Comparison of ENCODE assay signal across 1 cellular context in the genomic region with DNA sequence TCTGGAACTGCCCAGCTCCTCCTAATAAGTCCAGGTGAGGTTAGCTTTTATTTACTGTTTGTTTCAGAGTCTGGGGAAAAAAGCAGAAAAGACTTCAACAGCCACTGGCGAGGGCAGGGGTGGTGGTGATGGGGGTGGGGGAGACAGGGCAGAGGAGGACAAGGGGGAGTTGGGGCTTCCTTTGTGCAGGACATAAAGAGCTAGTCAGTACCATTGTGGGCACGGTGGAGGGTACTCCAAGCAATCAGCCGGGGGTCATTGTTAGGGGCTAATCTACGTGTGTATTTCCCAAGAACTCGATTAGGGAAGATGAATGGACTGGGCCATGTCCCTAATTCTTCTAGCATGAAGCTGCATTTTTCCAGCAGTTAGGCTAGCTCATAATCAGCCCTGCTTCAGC.
TF ChIP-seq lines count a peak whose summit lies in the region.

No MANE protein-coding gene starts in this region.

TF ChIP-seq in WTC11, 78 proteins besides CTCF, POLR2A, EP300 and RAD21 (continued from another document):
- TF ChIP-seq, protein P1, sequence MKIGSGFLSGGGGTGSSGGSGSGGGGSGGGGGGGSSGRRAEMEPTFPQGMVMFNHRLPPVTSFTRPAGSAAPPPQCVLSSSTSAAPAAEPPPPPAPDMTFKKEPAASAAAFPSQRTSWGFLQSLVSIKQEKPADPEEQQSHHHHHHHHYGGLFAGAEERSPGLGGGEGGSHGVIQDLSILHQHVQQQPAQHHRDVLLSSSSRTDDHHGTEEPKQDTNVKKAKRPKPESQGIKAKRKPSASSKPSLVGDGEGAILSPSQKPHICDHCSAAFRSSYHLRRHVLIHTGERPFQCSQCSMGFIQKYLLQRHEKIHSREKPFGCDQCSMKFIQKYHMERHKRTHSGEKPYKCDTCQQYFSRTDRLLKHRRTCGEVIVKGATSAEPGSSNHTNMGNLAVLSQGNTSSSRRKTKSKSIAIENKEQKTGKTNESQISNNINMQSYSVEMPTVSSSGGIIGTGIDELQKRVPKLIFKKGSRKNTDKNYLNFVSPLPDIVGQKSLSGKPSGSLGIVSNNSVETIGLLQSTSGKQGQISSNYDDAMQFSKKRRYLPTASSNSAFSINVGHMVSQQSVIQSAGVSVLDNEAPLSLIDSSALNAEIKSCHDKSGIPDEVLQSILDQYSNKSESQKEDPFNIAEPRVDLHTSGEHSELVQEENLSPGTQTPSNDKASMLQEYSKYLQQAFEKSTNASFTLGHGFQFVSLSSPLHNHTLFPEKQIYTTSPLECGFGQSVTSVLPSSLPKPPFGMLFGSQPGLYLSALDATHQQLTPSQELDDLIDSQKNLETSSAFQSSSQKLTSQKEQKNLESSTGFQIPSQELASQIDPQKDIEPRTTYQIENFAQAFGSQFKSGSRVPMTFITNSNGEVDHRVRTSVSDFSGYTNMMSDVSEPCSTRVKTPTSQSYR (CRISPR knock-in tag; IDR thresholded peaks at IDR 0.05), result no peak
- TF ChIP-seq, protein P2, sequence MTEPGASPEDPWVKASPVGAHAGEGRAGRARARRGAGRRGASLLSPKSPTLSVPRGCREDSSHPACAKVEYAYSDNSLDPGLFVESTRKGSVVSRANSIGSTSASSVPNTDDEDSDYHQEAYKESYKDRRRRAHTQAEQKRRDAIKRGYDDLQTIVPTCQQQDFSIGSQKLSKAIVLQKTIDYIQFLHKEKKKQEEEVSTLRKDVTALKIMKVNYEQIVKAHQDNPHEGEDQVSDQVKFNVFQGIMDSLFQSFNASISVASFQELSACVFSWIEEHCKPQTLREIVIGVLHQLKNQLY (CRISPR knock-in tag; IDR thresholded peaks at IDR 0.05), result no peak
- TF ChIP-seq, protein P3, sequence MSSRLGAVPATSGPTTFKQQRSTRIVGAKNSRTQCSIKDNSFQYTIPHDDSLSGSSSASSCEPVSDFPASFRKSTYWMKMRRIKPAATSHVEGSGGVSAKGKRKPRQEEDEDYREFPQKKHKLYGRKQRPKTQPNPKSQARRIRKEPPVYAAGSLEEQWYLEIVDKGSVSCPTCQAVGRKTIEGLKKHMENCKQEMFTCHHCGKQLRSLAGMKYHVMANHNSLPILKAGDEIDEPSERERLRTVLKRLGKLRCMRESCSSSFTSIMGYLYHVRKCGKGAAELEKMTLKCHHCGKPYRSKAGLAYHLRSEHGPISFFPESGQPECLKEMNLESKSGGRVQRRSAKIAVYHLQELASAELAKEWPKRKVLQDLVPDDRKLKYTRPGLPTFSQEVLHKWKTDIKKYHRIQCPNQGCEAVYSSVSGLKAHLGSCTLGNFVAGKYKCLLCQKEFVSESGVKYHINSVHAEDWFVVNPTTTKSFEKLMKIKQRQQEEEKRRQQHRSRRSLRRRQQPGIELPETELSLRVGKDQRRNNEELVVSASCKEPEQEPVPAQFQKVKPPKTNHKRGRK (CRISPR knock-in tag; IDR thresholded peaks at IDR 0.05; ENCODE audit: borderline replicate concordance), result no peak
- no peak for TF ChIP-seq ZNF317 (CRISPR knock-in tag; IDR thresholded peaks at IDR 0.05; ENCODE audit: borderline replicate concordance, low read depth)
- TF ChIP-seq NR3C1 (CRISPR knock-in tag; conservative IDR thresholded peaks at IDR 0.05; ENCODE audit: low read depth), result no peak
- TF ChIP-seq MYBL2 (CRISPR knock-in tag; IDR thresholded peaks at IDR 0.05), result no peak
- no peak for TF ChIP-seq TEAD4 (CRISPR knock-in tag; IDR thresholded peaks at IDR 0.05)
- TF ChIP-seq TCF7 (CRISPR knock-in tag; IDR thresholded peaks at IDR 0.05; ENCODE audit: low read depth), result no peak
- TF ChIP-seq NR2C2 (CRISPR knock-in tag; IDR thresholded peaks at IDR 0.05), result no peak
- TF ChIP-seq, protein P4, sequence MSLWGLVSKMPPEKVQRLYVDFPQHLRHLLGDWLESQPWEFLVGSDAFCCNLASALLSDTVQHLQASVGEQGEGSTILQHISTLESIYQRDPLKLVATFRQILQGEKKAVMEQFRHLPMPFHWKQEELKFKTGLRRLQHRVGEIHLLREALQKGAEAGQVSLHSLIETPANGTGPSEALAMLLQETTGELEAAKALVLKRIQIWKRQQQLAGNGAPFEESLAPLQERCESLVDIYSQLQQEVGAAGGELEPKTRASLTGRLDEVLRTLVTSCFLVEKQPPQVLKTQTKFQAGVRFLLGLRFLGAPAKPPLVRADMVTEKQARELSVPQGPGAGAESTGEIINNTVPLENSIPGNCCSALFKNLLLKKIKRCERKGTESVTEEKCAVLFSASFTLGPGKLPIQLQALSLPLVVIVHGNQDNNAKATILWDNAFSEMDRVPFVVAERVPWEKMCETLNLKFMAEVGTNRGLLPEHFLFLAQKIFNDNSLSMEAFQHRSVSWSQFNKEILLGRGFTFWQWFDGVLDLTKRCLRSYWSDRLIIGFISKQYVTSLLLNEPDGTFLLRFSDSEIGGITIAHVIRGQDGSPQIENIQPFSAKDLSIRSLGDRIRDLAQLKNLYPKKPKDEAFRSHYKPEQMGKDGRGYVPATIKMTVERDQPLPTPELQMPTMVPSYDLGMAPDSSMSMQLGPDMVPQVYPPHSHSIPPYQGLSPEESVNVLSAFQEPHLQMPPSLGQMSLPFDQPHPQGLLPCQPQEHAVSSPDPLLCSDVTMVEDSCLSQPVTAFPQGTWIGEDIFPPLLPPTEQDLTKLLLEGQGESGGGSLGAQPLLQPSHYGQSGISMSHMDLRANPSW (CRISPR knock-in tag; conservative IDR thresholded peaks at IDR 0.05; ENCODE audit: low read depth), result no peak
- TF ChIP-seq ZNF219 (CRISPR knock-in tag; IDR thresholded peaks at IDR 0.05; ENCODE audit: borderline replicate concordance), result no peak
- TF ChIP-seq JAZF1 (CRISPR knock-in tag; IDR thresholded peaks at IDR 0.05), result no peak
- TF ChIP-seq, protein P5, sequence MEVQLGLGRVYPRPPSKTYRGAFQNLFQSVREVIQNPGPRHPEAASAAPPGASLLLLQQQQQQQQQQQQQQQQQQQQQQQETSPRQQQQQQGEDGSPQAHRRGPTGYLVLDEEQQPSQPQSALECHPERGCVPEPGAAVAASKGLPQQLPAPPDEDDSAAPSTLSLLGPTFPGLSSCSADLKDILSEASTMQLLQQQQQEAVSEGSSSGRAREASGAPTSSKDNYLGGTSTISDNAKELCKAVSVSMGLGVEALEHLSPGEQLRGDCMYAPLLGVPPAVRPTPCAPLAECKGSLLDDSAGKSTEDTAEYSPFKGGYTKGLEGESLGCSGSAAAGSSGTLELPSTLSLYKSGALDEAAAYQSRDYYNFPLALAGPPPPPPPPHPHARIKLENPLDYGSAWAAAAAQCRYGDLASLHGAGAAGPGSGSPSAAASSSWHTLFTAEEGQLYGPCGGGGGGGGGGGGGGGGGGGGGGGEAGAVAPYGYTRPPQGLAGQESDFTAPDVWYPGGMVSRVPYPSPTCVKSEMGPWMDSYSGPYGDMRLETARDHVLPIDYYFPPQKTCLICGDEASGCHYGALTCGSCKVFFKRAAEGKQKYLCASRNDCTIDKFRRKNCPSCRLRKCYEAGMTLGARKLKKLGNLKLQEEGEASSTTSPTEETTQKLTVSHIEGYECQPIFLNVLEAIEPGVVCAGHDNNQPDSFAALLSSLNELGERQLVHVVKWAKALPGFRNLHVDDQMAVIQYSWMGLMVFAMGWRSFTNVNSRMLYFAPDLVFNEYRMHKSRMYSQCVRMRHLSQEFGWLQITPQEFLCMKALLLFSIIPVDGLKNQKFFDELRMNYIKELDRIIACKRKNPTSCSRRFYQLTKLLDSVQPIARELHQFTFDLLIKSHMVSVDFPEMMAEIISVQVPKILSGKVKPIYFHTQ (CRISPR knock-in tag; IDR thresholded peaks at IDR 0.05), result no peak
- TF ChIP-seq, protein P6, sequence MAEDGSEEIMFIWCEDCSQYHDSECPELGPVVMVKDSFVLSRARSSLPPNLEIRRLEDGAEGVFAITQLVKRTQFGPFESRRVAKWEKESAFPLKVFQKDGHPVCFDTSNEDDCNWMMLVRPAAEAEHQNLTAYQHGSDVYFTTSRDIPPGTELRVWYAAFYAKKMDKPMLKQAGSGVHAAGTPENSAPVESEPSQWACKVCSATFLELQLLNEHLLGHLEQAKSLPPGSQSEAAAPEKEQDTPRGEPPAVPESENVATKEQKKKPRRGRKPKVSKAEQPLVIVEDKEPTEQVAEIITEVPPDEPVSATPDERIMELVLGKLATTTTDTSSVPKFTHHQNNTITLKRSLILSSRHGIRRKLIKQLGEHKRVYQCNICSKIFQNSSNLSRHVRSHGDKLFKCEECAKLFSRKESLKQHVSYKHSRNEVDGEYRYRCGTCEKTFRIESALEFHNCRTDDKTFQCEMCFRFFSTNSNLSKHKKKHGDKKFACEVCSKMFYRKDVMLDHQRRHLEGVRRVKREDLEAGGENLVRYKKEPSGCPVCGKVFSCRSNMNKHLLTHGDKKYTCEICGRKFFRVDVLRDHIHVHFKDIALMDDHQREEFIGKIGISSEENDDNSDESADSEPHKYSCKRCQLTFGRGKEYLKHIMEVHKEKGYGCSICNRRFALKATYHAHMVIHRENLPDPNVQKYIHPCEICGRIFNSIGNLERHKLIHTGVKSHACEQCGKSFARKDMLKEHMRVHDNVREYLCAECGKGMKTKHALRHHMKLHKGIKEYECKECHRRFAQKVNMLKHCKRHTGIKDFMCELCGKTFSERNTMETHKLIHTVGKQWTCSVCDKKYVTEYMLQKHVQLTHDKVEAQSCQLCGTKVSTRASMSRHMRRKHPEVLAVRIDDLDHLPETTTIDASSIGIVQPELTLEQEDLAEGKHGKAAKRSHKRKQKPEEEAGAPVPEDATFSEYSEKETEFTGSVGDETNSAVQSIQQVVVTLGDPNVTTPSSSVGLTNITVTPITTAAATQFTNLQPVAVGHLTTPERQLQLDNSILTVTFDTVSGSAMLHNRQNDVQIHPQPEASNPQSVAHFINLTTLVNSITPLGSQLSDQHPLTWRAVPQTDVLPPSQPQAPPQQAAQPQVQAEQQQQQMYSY (CRISPR knock-in tag; IDR thresholded peaks at IDR 0.05), result no peak
